Comparison of ENCODE assay signal across 9 cellular contexts in the genomic region with DNA sequence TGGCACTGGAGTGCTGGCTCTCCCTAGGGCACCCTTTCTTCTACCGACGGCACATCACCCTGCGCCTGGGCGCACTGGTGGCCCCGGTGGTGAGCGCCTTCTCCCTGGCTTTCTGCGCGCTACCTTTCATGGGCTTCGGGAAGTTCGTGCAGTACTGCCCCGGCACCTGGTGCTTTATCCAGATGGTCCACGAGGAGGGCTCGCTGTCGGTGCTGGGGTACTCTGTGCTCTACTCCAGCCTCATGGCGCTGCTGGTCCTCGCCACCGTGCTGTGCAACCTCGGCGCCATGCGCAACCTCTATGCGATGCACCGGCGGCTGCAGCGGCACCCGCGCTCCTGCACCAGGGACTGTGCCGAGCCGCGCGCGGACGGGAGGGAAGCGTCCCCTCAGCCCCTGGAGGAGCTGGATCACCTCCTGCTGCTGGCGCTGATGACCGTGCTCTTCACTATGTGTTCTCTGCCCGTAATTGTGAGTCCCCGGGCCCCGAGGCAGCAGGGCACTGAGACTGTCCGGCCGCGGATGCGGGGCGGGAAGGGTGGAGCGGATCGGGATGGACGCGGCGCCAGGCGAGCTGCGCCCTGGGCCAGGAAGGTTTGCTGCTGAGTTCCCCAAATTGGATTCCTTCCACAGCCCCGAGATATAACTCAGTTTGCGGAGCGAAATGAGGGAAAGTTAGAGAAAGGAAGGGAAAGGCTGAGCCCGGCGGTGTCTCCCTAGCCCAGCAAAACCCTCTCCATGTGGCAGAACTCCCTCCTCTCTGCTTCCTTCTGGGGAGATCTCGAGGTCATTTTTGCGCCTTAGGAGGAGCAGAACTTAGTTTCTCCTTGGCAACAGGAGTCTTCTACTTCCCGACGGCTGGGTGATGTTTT. TPM values are rescaled to one million over a fixed set of nuclear protein-coding genes. Genes with fewer than 3 reads are reported as not detected.
DNase-seq lines count a peak whose midpoint lies in the region; ATAC-seq and TF ChIP-seq lines count a peak whose summit lies in the region.
"Had no signal": no experiment of that assay in that cellular context is flagged by ENCODE, and none has a peak within 500 bp of the region (broad histone marks: within the 10 kb centered on the region; RNA-seq: fewer than 3 reads in every experiment).

No MANE protein-coding gene starts in this region.

- CTCF ChIA-PET in activated CD8-positive, alpha-beta T cell treated with anti-CD3 and anti-CD28 coated beads, Interleukin-2, amount 10 ng/mL, durations not matched to agents 7 days and 5 days (lab: Charles Lee) = interaction anchor here (1.0 to 1.8 kb wide), 2 partner anchors 8 to 114 kb away, joined by 3 to 5 read pairs; no protein-coding TSS in a partner anchor

- H3K27me3 ChIP-seq in psoas muscle (ENCODE audit: insufficient read depth in 3 of 3, low read length in 2 of 3) = peaks cover 3 to 35% (median 5%) of the 10 kb centered on the region in 3 donors

- H3K36me3 Mint-ChIP-seq in activated CD8-positive, alpha-beta T cell treated with anti-CD3 and anti-CD28 coated beads, Interleukin-2, amount 10 ng/mL, durations not matched to agents 7 days and 5 days (ENCODE audit: low read depth) = peaks cover 14% of the 10 kb centered on the region

- POLR2A ChIA-PET in activated CD8-positive, alpha-beta T cell treated with anti-CD3 and anti-CD28 coated beads, Interleukin-2, amount 10 ng/mL, durations not matched to agents 7 days and 5 days (lab: Charles Lee) = no interaction called here

- H3K27me3 Mint-ChIP-seq in activated CD8-positive, alpha-beta T cell treated with anti-CD3 and anti-CD28 coated beads, Interleukin-2, amount 10 ng/mL, durations not matched to agents 7 days and 5 days (ENCODE audit: low read depth) = peaks cover 42% of the 10 kb centered on the region

- H3K27ac ChIP-seq in psoas muscle = no peak overlapping the region

- TF ChIP-seq CTCF in foreskin fibroblast (IDR thresholded peaks at IDR 0.05; ENCODE audit: low read depth, low read length) (no peak), psoas muscle (IDR thresholded peaks at IDR 0.05) (no peak)

- no peaks in the 10 kb centered on the region for H3K9me3 ChIP-seq in psoas muscle

- peak overlapping the region; percentile 65 for H3K27ac Mint-ChIP-seq in activated CD8-positive, alpha-beta T cell treated with anti-CD3 and anti-CD28 coated beads, Interleukin-2, amount 10 ng/mL, durations not matched to agents 7 days and 5 days

- peak overlapping the region; percentile 19 to 21 for H3K4me3 ChIP-seq in foreskin fibroblast (ENCODE audit: low read depth in 1 of 2, low read length in 2 of 2)
- peak overlapping the region; percentile 49 for H3K4me3 ChIP-seq in psoas muscle

- peak; percentile 75 for ATAC-seq in activated CD8-positive, alpha-beta T cell treated with anti-CD3 and anti-CD28 coated beads, Interleukin-2, amount 10 ng/mL, durations not matched to agents 7 days and 5 days
- ATAC-seq in psoas muscle (peak in 1 of 4 donors; percentile 13), HG03280 (IDR thresholded peaks at IDR 0.05; ENCODE audit: unreplicated experiment) (no peak), HG02642 (IDR thresholded peaks at IDR 0.05; ENCODE audit: poor library complexity, unreplicated experiment) (no peak), HG02840 (IDR thresholded peaks at IDR 0.05; ENCODE audit: low FRiP score, unreplicated experiment) (no peak)

- intact Hi-C loops in psoas muscle (cut with DNase I) = no loop called here

- H3K4me3 Mint-ChIP-seq in activated CD8-positive, alpha-beta T cell treated with anti-CD3 and anti-CD28 coated beads, Interleukin-2, amount 10 ng/mL, durations not matched to agents 7 days and 5 days = peak overlapping the region; percentile 86

- 1 to 2% (median 2%) methylated on average over 57 to 59 of the region's 59 CpGs for WGBS in psoas muscle, 3 donors

- DNase-seq in Daoy (ENCODE audit: low read depth) = peak; percentile 27
- DNase-seq in activated CD8-positive, alpha-beta T cell treated with anti-CD3 and anti-CD28 coated beads, Interleukin-2, amount 10 ng/mL, durations not matched to agents 7 days and 5 days = peak; percentile 39
- peak in 1 of 2 donors; percentile 69 for DNase-seq in foreskin fibroblast
- peak in 1 of 2 donors; percentile 24 for DNase-seq in psoas muscle
- no peak for DNase-seq in effector CD8-positive, alpha-beta T cell (lab: John Stamatoyannopoulos, UW)

- H3K4me1 Mint-ChIP-seq in activated CD8-positive, alpha-beta T cell treated with anti-CD3 and anti-CD28 coated beads, Interleukin-2, amount 10 ng/mL, durations not matched to agents 7 days and 5 days (ENCODE audit: low read depth) = peaks cover 60% of the 10 kb centered on the region

- H3K36me3 ChIP-seq in psoas muscle (ENCODE audit: insufficient read depth in 1 of 2, low read depth in 1 of 2) = no peaks in the 10 kb centered on the region

- no peaks in the 10 kb centered on the region for H3K9me3 Mint-ChIP-seq in activated CD8-positive, alpha-beta T cell treated with anti-CD3 and anti-CD28 coated beads, Interleukin-2, amount 10 ng/mL, durations not matched to agents 7 days and 5 days (ENCODE audit: insufficient read depth)

- H3K4me1 ChIP-seq in psoas muscle = no peaks in the 10 kb centered on the region

RNA-seq across cellular contexts. Expression of a gene that starts 0.9 kb away (rescaled TPM):
- total RNA-seq in Daoy (2014; rRNA removed; shearing (Covaris generic)) = not detected in 2 replicates
- total RNA-seq in activated CD8-positive, alpha-beta T cell treated with anti-CD3 and anti-CD28 coated beads, Interleukin-2, amount 10 ng/mL, durations not matched to agents 7 days and 5 days = 1 to 10 TPM in 1 of 2 experiments, under 1 TPM in 1; 0.68 to 1.0 TPM
- total RNA-seq in psoas muscle = under 1 TPM in 2 of 4 donors, not detected in 2; 0.19 to 0.39 TPM
- under 1 TPM; 0.09 to 0.18 (median 0.11) TPM for polyA plus RNA-seq in psoas muscle
- total RNA-seq: dermis microvascular lymphatic vessel endothelial cell had no signal

RNA-seq across cellular contexts. Expression of a gene that starts 45.7 kb away (rescaled TPM):
- 6.5 and 7.0 TPM in 2 replicates for total RNA-seq in Daoy (2014; rRNA removed; shearing (Covaris generic))
- 100 to 1,000 TPM; 116 to 119 TPM for total RNA-seq in activated CD8-positive, alpha-beta T cell treated with anti-CD3 and anti-CD28 coated beads, Interleukin-2, amount 10 ng/mL, durations not matched to agents 7 days and 5 days
- total RNA-seq in psoas muscle = under 1 TPM; 0.26 to 0.57 (median 0.33) TPM
- polyA plus RNA-seq in psoas muscle = under 1 TPM; 0.08 to 0.14 (median 0.13) TPM
- total RNA-seq: dermis microvascular lymphatic vessel endothelial cell had no signal

Comparison
In these comparisons a context has a peak if more than half of its experiments do, and no peak if none do; other contexts are left out.
1. RNA of a gene that starts 45.7 kb away (total RNA-seq): 116 to 119 TPM in activated CD8-positive, alpha-beta T cell treated with anti-CD3 and anti-CD28 coated beads, Interleukin-2, amount 10 ng/mL, durations not matched to agents 7 days and 5 days; 6.5 to 7.0 TPM in Daoy and 0.26 to 0.57 TPM in psoas muscle; every median in the first group is over 10 times any median in the second.